ENCODE assay signal across 11 cellular contexts in the genomic region with DNA sequence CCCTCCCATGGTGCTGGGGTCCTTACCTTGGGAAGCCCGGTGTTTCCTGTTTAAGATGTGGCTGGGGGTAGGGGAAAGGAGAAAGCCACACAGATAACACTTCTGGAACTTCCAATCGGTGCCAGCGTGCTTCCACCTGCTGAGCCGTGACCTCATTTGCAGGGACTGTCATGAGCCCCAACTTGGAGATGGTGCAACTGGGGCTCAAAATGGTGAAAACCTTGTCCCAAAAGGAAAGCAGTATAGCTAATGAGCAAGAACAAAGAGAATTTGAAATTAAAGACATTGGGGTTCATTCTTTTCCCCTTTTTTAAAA. TPM values are rescaled to one million over a fixed set of nuclear protein-coding genes. Genes with fewer than 3 reads are reported as not detected.
DNase-seq lines count a peak whose midpoint lies in the region; ATAC-seq, FAIRE-seq and TF ChIP-seq lines count a peak whose summit lies in the region.
"Had no signal": no experiment of that assay in that cellular context is flagged by ENCODE, and none has a peak within 500 bp of the region (broad histone marks: within the 10 kb centered on the region; RNA-seq: fewer than 3 reads in every experiment).

No MANE protein-coding gene starts in this region.

- ATAC-seq in HepG2 (no peak), right lobe of liver (no peak), right cardiac atrium (no peak), psoas muscle (peak; percentile 2 to 23 (median 14)), HG03565 (IDR thresholded peaks at IDR 0.05; ENCODE audit: unreplicated experiment) (no peak), GM21423 (IDR thresholded peaks at IDR 0.05; ENCODE audit: unreplicated experiment) (no peak)
- ATAC-seq in natural killer cell treated with Interleukin-12 subunit alpha and Interleukin-12 subunit beta and Interleukin-15 and Interleukin-18, amount 100 ng/mL, for 72 hours: no peak

- H2AFZ ChIP-seq in HepG2 (ENCODE audit: low read length): no peak overlapping the region

- H3K9ac ChIP-seq in HepG2 (ENCODE audit: insufficient read depth, low read depth, low read length): no peak overlapping the region

- H3K27ac ChIP-seq in HepG2 (ENCODE audit: extremely low read length, insufficient read depth, low read length) (no peak overlapping the region), right lobe of liver (peak overlapping the region in 1 of 3 donors; percentile 1), right cardiac atrium (ENCODE audit: low read length) (peak overlapping the region; percentile 61), psoas muscle (peak overlapping the region; percentile 97)

- peak overlapping the region in 1 of 2 donors; percentile 74 for H3K27ac Mint-ChIP-seq in natural killer cell treated with Interleukin-12 subunit alpha and Interleukin-12 subunit beta and Interleukin-15 and Interleukin-18, amount 100 ng/mL, for 72 hours
- H3K27ac Mint-ChIP-seq: stimulated activated naive CD8-positive, alpha-beta T cell treated with anti-CD3 and anti-CD28 coated beads, Interleukin-15, Interleukin-2, amounts not matched to agents 100 ng/mL and 50 ng/mL, for 24 hours had no signal

- 76% methylated on average over 4 of the region's 4 CpGs for WGBS in HepG2 (ENCODE audit: low lambda C conversion rate)
- 77% methylated on average over 4 of the region's 4 CpGs for WGBS in right lobe of liver (ENCODE audit: insufficient coverage, low coverage, low lambda C conversion rate, missing lambda C conversion rate)
- WGBS in right cardiac atrium: 66% methylated on average over 4 of the region's 4 CpGs
- WGBS in psoas muscle, 3 donors: 19 to 44% (median 21%) methylated on average over 4 of the region's 4 CpGs

- H3K79me2 ChIP-seq in HepG2 (ENCODE audit: insufficient read depth, low read length): no peaks in the 10 kb centered on the region

- H3K9me3 ChIP-seq in HepG2 (ENCODE audit: low read length) (no peaks in the 10 kb centered on the region), right lobe of liver (no peaks in the 10 kb centered on the region), right cardiac atrium (ENCODE audit: control insufficient read depth, low read length) (no peaks in the 10 kb centered on the region), psoas muscle (no peaks in the 10 kb centered on the region)

- POLR2A ChIA-PET in HepG2 (lab: Yijun Ruan, JAX): interaction anchor here (0.7 to 3.2 kb wide), 6 partner anchors 8 to 259 kb away, joined by 3 to 10 read pairs (median 6); no protein-coding TSS in a partner anchor

- CTCF ChIA-PET in HepG2 (lab: Yijun Ruan, JAX; ENCODE audit: low intra/inter-chr PET ratio, low total read pairs): no interaction called here

- H3K36me3 Mint-ChIP-seq in natural killer cell treated with Interleukin-12 subunit alpha and Interleukin-12 subunit beta and Interleukin-15 and Interleukin-18, amount 100 ng/mL, for 72 hours: no peaks in the 10 kb centered on the region
- H3K36me3 Mint-ChIP-seq: naive B cell had no signal

- no peaks in the 10 kb centered on the region for H3K27me3 Mint-ChIP-seq in natural killer cell treated with Interleukin-12 subunit alpha and Interleukin-12 subunit beta and Interleukin-15 and Interleukin-18, amount 100 ng/mL, for 72 hours
- H3K27me3 Mint-ChIP-seq: naive B cell; stimulated activated naive CD8-positive, alpha-beta T cell treated with anti-CD3 and anti-CD28 coated beads, Interleukin-15, Interleukin-2, amounts not matched to agents 100 ng/mL and 50 ng/mL, for 24 hours had no signal

- peak overlapping the region; percentile 71; the same call in 1 of the 2 replicates for H3K4me2 ChIP-seq in HepG2 (ENCODE audit: low read depth, low read length)

- no peak overlapping the region for H3K4me3 ChIP-seq in HepG2 (replicated peaks in 1 of 3; ENCODE audit: insufficient read depth in 1 of 3, low read depth in 2 of 3, low read length in 3 of 3)
- no peak overlapping the region for H3K4me3 ChIP-seq in right lobe of liver
- H3K4me3 ChIP-seq in right cardiac atrium (ENCODE audit: low read length): no peak overlapping the region
- no peak overlapping the region for H3K4me3 ChIP-seq in psoas muscle

- no peaks in the 10 kb centered on the region for H3K27me3 ChIP-seq in HepG2 (ENCODE audit: control insufficient read depth in 1 of 2, insufficient read depth in 2 of 2, low read length in 2 of 2)
- H3K27me3 ChIP-seq in right lobe of liver: no peaks in the 10 kb centered on the region
- no peaks in the 10 kb centered on the region for H3K27me3 ChIP-seq in right cardiac atrium (ENCODE audit: control insufficient read depth, insufficient read depth)
- no peaks in the 10 kb centered on the region for H3K27me3 ChIP-seq in psoas muscle (ENCODE audit: insufficient read depth in 3 of 3, low read length in 2 of 3)

- TF ChIP-seq POLR2A in HepG2 (IDR thresholded peaks at IDR 0.05; ENCODE audit: insufficient read depth in 1 of 2, low read depth in 2 of 2, low read length in 2 of 2): no peak
- no peak for TF ChIP-seq POLR2A in right lobe of liver (IDR thresholded peaks at IDR 0.05)

- H3K36me3 ChIP-seq in HepG2 (replicated peaks in 1 of 2; ENCODE audit: control insufficient read depth in 1 of 2, insufficient read depth in 2 of 2, low read length in 2 of 2) (peaks cover 0 to 7% of the 10 kb centered on the region in 2 experiments; a peak in 2 of 5 replicates), right lobe of liver (no peaks in the 10 kb centered on the region), psoas muscle (ENCODE audit: insufficient read depth in 1 of 2, low read depth in 1 of 2) (no peaks in the 10 kb centered on the region)

- intact Hi-C loops in HepG2 (cut with micrococcal nuclease; ENCODE audit: unreplicated experiment) (no loop called here), right lobe of liver (cut with DNase I) (no loop called here), right cardiac atrium (cut with DNase I) (loop anchor here in 1 of 4 donors (10.0 kb wide), 1 partner anchor 78 kb away; a partner anchor contains a TSS), psoas muscle (cut with DNase I) (loop anchor here in 1 of 2 donors (5.0 kb wide), 1 partner anchor 75 kb away; a partner anchor contains a TSS)

- BruUV-seq in HepG2 (replicated peaks; lab: Mats Ljungman, UMichigan): no TSS peak

- no peak for TF ChIP-seq RAD21 in HepG2 (CRISPR knock-in tag; IDR thresholded peaks at IDR 0.05)

- TF ChIP-seq CTCF in HepG2 (CRISPR knock-in tag; IDR thresholded peaks at IDR 0.05) (no peak), right lobe of liver (IDR thresholded peaks at IDR 0.05) (no peak), psoas muscle (IDR thresholded peaks at IDR 0.05) (no peak)

- in situ Hi-C loops in HepG2 (cut with HindIII; ENCODE audit: extremely low pct_ligation_motif_present, low pct_unique_long_range_greater_than_20kb): no loop called here

- DNase-seq in HepG2 (ENCODE audit: low spot score) (no peak), right lobe of liver (no peak), right cardiac atrium (no peak), psoas muscle (no peak), NCI-H1105 (lab: John Stamatoyannopoulos, UW) (no peak)
- no peak for DNase-seq in natural killer cell treated with Interleukin-12 subunit alpha and Interleukin-12 subunit beta and Interleukin-15 and Interleukin-18, amount 100 ng/mL, for 72 hours (ENCODE audit: low spot score)
- DNase-seq: naive B cell; stimulated activated CD4-positive, alpha-beta T cell treated with anti-CD3 and anti-CD28 coated beads, Interleukin-1b, Interleukin-23, amount 100 ng/mL, for 48 hours had no signal

- H3K4me3 Mint-ChIP-seq in natural killer cell treated with Interleukin-12 subunit alpha and Interleukin-12 subunit beta and Interleukin-15 and Interleukin-18, amount 100 ng/mL, for 72 hours: no peak overlapping the region
- H3K4me3 Mint-ChIP-seq: naive B cell; stimulated activated naive CD8-positive, alpha-beta T cell treated with anti-CD3 and anti-CD28 coated beads, Interleukin-15, Interleukin-2, amounts not matched to agents 100 ng/mL and 50 ng/mL, for 24 hours had no signal

- TF ChIP-seq EP300 in HepG2 (IDR thresholded peaks at IDR 0.05; ENCODE audit: low read depth in 2 of 2, low read length in 2 of 2) (no peak), HepG2 (CRISPR knock-in tag; IDR thresholded peaks at IDR 0.05; ENCODE audit: borderline replicate concordance) (no peak)

- no peaks in the 10 kb centered on the region for H4K20me1 ChIP-seq in HepG2 (ENCODE audit: insufficient read depth, low read length)

- H3K9me3 Mint-ChIP-seq in natural killer cell treated with Interleukin-12 subunit alpha and Interleukin-12 subunit beta and Interleukin-15 and Interleukin-18, amount 100 ng/mL, for 72 hours: no peaks in the 10 kb centered on the region
- H3K9me3 Mint-ChIP-seq: naive B cell; stimulated activated naive CD8-positive, alpha-beta T cell treated with anti-CD3 and anti-CD28 coated beads, Interleukin-15, Interleukin-2, amounts not matched to agents 100 ng/mL and 50 ng/mL, for 24 hours had no signal

- no peak for FAIRE-seq in HepG2 (lab: Jason Lieb, UNC)

- H3K4me1 Mint-ChIP-seq in natural killer cell treated with Interleukin-12 subunit alpha and Interleukin-12 subunit beta and Interleukin-15 and Interleukin-18, amount 100 ng/mL, for 72 hours (ENCODE audit: low read depth in 2 of 2): peaks cover 0 to 4% of the 10 kb centered on the region in 2 donors

- H3K4me1 ChIP-seq in HepG2 (ENCODE audit: insufficient read depth, low read length) (peaks cover 53% of the 10 kb centered on the region), right lobe of liver (peaks cover 0 to 15% (median 2%) of the 10 kb centered on the region in 4 donors), right cardiac atrium (ENCODE audit: control insufficient read depth, insufficient read depth, low read length) (peaks cover 7% of the 10 kb centered on the region), psoas muscle (peaks cover 78% of the 10 kb centered on the region)

RNA-seq across cellular contexts. Expression of a gene that starts 19.0 kb away (rescaled TPM):
- 41.4 and 61.4 TPM in 2 replicates for total RNA-seq in HepG2 (2016; rRNA removed; fragmentation: Illumina TruSeq; extraction: Trizol)
- total RNA-seq in HepG2 (2016; cell fraction: cytosol; rRNA removed; fragmentation: Illumina TruSeq; extraction: Trizol; ENCODE audit: low read depth): 25.1 and 26.3 TPM in 2 replicates
- 43.5 and 58.4 TPM in 2 replicates for total RNA-seq in HepG2 (2016; cell fraction: insoluble cytoplasmic fraction; rRNA removed; fragmentation: Illumina TruSeq; extraction: Trizol)
- 41.6 and 41.7 TPM in 2 replicates for total RNA-seq in HepG2 (2016; cell fraction: membrane; rRNA removed; fragmentation: Illumina TruSeq; extraction: Trizol)
- 22.3 and 24.9 TPM in 2 replicates for total RNA-seq in HepG2 (2016; cell fraction: nucleus; rRNA removed; fragmentation: Illumina TruSeq; extraction: Trizol)
- polyA plus RNA-seq in HepG2 (2011; rRNA removed): 109 and 110 TPM in 2 replicates
- polyA plus RNA-seq in HepG2 (2011; cell fraction: cytosol; rRNA removed): 154 and 163 TPM in 2 replicates
- polyA plus RNA-seq in HepG2 (2011; cell fraction: nucleus; rRNA removed): 73.0 and 74.6 TPM in 2 replicates
- 58.3 and 59.9 TPM in 2 replicates for polyA plus RNA-seq in HepG2 (2012)
- polyA plus RNA-seq in HepG2 (2016; cell fraction: cytosol; fragmentation: Illumina TruSeq; extraction: Trizol; ENCODE audit: low read depth): 60.8 and 72.4 TPM in 2 replicates
- 152 and 166 TPM in 2 replicates for polyA plus RNA-seq in HepG2 (2016; cell fraction: insoluble cytoplasmic fraction; fragmentation: Illumina TruSeq; extraction: Trizol; ENCODE audit: low read depth)
- 76.6 and 79.8 TPM in 2 replicates for polyA plus RNA-seq in HepG2 (2016; cell fraction: membrane; fragmentation: Illumina TruSeq; extraction: Trizol; ENCODE audit: low read depth)
- 71.7 and 73.1 TPM in 2 replicates for polyA plus RNA-seq in HepG2 (2016; cell fraction: nucleus; fragmentation: Illumina TruSeq; extraction: Trizol; ENCODE audit: insufficient read depth, low read depth)
- 73.8 and 91.5 TPM in 2 replicates for polyA minus RNA-seq in HepG2 (2011; rRNA and poly(A)+ RNA removed; ENCODE audit: low replicate concordance)
- 34.7 and 35.7 TPM in 2 replicates for polyA minus RNA-seq in HepG2 (2011; cell fraction: cytosol; rRNA and poly(A)+ RNA removed)
- polyA minus RNA-seq in HepG2 (2011; cell fraction: nucleus; rRNA and poly(A)+ RNA removed): 19.7 and 25.7 TPM in 2 replicates
- 10 to 100 TPM; 56.0 to 94.8 (median 67.2) TPM for total RNA-seq in right lobe of liver
- total RNA-seq in right cardiac atrium: 100 to 1,000 TPM in 3 of 4 donors, 10 to 100 TPM in 1; 95.4 to 114 (median 105) TPM
- polyA plus RNA-seq in right cardiac atrium: 133 TPM
- 100 to 1,000 TPM in 3 of 4 donors, 10 to 100 TPM in 1; 83.9 to 146 (median 112) TPM for total RNA-seq in psoas muscle
- 100 to 1,000 TPM; 109 to 155 (median 115) TPM for polyA plus RNA-seq in psoas muscle
- total RNA-seq in natural killer cell treated with Interleukin-12 subunit alpha and Interleukin-12 subunit beta and Interleukin-15 and Interleukin-18, amount 100 ng/mL, for 72 hours: 10 to 100 TPM; 67.5 to 96.7 TPM

RNA-seq across cellular contexts. Expression of a gene that starts 44.4 kb away (rescaled TPM):
- total RNA-seq in HepG2 (2016; rRNA removed; fragmentation: Illumina TruSeq; extraction: Trizol) (20.8 and 28.1 TPM in 2 replicates), right lobe of liver (10 to 100 TPM in 4 of 6 experiments, 1 to 10 TPM in 2; 9.6 to 14.0 (median 11.8) TPM), right cardiac atrium (1 to 10 TPM; 4.7 to 9.0 (median 7.6) TPM), psoas muscle (10 to 100 TPM in 1 of 4 donors, 1 to 10 TPM in 3; 6.4 to 10.2 (median 7.9) TPM)
- total RNA-seq in HepG2 (2016; cell fraction: cytosol; rRNA removed; fragmentation: Illumina TruSeq; extraction: Trizol; ENCODE audit: low read depth): 7.3 and 8.2 TPM in 2 replicates
- total RNA-seq in HepG2 (2016; cell fraction: insoluble cytoplasmic fraction; rRNA removed; fragmentation: Illumina TruSeq; extraction: Trizol): 20.3 and 27.3 TPM in 2 replicates
- 21.0 and 23.1 TPM in 2 replicates for total RNA-seq in HepG2 (2016; cell fraction: membrane; rRNA removed; fragmentation: Illumina TruSeq; extraction: Trizol)
- total RNA-seq in HepG2 (2016; cell fraction: nucleus; rRNA removed; fragmentation: Illumina TruSeq; extraction: Trizol): 36.0 and 41.8 TPM in 2 replicates
- polyA plus RNA-seq in HepG2 (2011; rRNA removed) (8.6 and 9.3 TPM in 2 replicates), right cardiac atrium (3.8 TPM), psoas muscle (1 to 10 TPM; 3.3 to 9.0 (median 5.0) TPM)
- 6.1 and 7.7 TPM in 2 replicates for polyA plus RNA-seq in HepG2 (2011; cell fraction: cytosol; rRNA removed)
- 13.7 and 15.2 TPM in 2 replicates for polyA plus RNA-seq in HepG2 (2011; cell fraction: nucleus; rRNA removed)
- polyA plus RNA-seq in HepG2 (2012): 14.0 and 17.1 TPM in 2 replicates
- 4.4 and 4.5 TPM in 2 replicates for polyA plus RNA-seq in HepG2 (2016; cell fraction: cytosol; fragmentation: Illumina TruSeq; extraction: Trizol; ENCODE audit: low read depth)
- 24.5 and 29.9 TPM in 2 replicates for polyA plus RNA-seq in HepG2 (2016; cell fraction: insoluble cytoplasmic fraction; fragmentation: Illumina TruSeq; extraction: Trizol; ENCODE audit: low read depth)
- 14.7 and 14.9 TPM in 2 replicates for polyA plus RNA-seq in HepG2 (2016; cell fraction: membrane; fragmentation: Illumina TruSeq; extraction: Trizol; ENCODE audit: low read depth)
- polyA plus RNA-seq in HepG2 (2016; cell fraction: nucleus; fragmentation: Illumina TruSeq; extraction: Trizol; ENCODE audit: insufficient read depth, low read depth): 46.8 and 52.4 TPM in 2 replicates
- 15.6 and 23.7 TPM in 2 replicates for polyA minus RNA-seq in HepG2 (2011; rRNA and poly(A)+ RNA removed; ENCODE audit: low replicate concordance)
- polyA minus RNA-seq in HepG2 (2011; cell fraction: cytosol; rRNA and poly(A)+ RNA removed): 11.4 and 13.1 TPM in 2 replicates
- polyA minus RNA-seq in HepG2 (2011; cell fraction: nucleus; rRNA and poly(A)+ RNA removed): 8.6 and 10.9 TPM in 2 replicates
- total RNA-seq in natural killer cell treated with Interleukin-12 subunit alpha and Interleukin-12 subunit beta and Interleukin-15 and Interleukin-18, amount 100 ng/mL, for 72 hours: 10 to 100 TPM in 1 of 2 donors, 1 to 10 TPM in 1; 6.5 to 25.5 TPM

Comparison
In these comparisons a context has a peak if more than half of its experiments do, and no peak if none do; other contexts are left out.
1. ATAC-seq: peak in psoas muscle (4 of 4); none in HepG2 (single experiment), right lobe of liver (0 of 4), right cardiac atrium (0 of 2), HG03565 (single experiment), GM21423 (single experiment) and natural killer cell treated with Interleukin-12 subunit alpha and Interleukin-12 subunit beta and Interleukin-15 and Interleukin-18, amount 100 ng/mL, for 72 hours (0 of 2).